ENCODE assay signal across 7 cellular contexts in the genomic region with DNA sequence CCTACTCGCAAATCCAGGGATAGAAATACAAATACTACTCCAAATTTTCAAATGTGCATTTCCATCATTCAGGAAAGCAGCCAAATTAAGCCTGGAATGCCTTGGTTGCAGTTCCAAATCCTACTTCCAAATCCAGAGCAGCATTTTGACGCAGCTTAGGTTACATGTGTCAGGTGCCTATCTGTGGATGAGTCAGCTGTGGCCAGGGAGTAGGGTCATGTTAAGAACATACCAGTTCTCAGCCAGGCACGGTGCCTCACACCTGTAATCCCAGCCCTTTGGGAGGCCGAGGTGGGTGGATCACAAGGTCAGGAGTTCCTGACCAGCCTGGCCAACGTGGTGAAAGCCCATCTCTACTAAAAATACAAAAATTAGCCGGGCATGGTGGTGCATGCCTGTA.
"Had no signal": no experiment of that assay in that cellular context is flagged by ENCODE, and none has a peak within 500 bp of the region (broad histone marks: within the 10 kb centered on the region; RNA-seq: fewer than 3 reads in every experiment).

No MANE protein-coding gene starts in this region.

- ATAC-seq: GM23338, HepG2 had no signal

- H3K4me3 ChIP-seq: GM23338 had no signal

- H3K27me3 Mint-ChIP-seq: IgD-negative memory B cell had no signal

- H3K9me3 Mint-ChIP-seq: GM23338, H9, IgD-negative memory B cell had no signal

- H3K27ac Mint-ChIP-seq: GM23338, H9 had no signal

- H3K27ac ChIP-seq: HL-60 had no signal

- DNase-seq: H9, HCEC 1CT, KBM-7 had no signal

- H3K4me3 Mint-ChIP-seq: GM23338, H9, IgD-negative memory B cell had no signal

- H3K4me1 Mint-ChIP-seq: GM23338, H9 had no signal
